ENCODE assay signal across 4 cellular contexts in the genomic region with DNA sequence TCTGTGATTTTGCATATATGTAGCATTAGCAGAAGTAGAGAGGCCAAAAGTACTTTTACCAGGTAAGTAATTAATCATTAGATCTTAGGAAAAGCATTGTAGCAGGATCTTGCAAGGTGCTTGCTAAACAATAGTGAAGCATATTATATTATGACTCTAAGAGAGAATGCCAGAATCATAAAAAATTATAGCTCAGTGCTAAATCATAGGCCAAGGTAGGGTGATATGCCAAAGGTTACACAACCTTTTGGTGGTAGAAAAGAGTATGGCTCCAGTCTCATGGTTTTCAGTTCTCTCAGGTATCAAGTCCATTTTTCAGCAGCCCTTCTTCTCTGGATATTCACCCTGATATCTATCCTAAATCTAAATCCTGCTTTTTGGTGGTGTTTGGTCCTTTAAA.
"Had no signal": no experiment of that assay in that cellular context is flagged by ENCODE, and none has a peak within 500 bp of the region (broad histone marks: within the 10 kb centered on the region; RNA-seq: fewer than 3 reads in every experiment).

No MANE protein-coding gene starts in this region.

- H3K4me3 ChIP-seq: K562 had no signal

- ATAC-seq: HepG2, K562 had no signal

- H3K27ac ChIP-seq: HL-60 had no signal

- DNase-seq: IMR-90 had no signal
